In genomic region chr7:100219801-100220695, GRCh38 we compare ENCODE assay signal across 1 cellular context.
TF ChIP-seq lines count a peak whose summit lies in the region.

Gene PVRIG, plus strand, starts transcription at chr7:100219949. Its CDS starts 22 bp downstream, at chr7:100219971.

TF ChIP-seq in GM12878, 131 proteins besides CTCF, POLR2A, EP300 and RAD21:
- TF ChIP-seq HDGF (IDR thresholded peaks at IDR 0.05) (peak; percentile 66; the same call in 1 of the 2 replicates), MLLT1 (IDR thresholded peaks at IDR 0.05) (0 out of 2 replicates have a peak, but pooled peaks have one; percentile 17), DPF2 (IDR thresholded peaks at IDR 0.05) (0 out of 2 replicates have a peak, but pooled peaks have one; percentile 30)
